ENCODE assay signal across 13 cellular contexts in genomic region chr19:16365300-16365996, GRCh38. TPM values are rescaled to one million over a fixed set of nuclear protein-coding genes. Genes with fewer than 3 reads are reported as not detected.
DNase-seq lines count a peak whose midpoint lies in the region; ATAC-seq and TF ChIP-seq lines count a peak whose summit lies in the region.
"Had no signal": no experiment of that assay in that cellular context is flagged by ENCODE, and none has a peak within 500 bp of the region (broad histone marks: within the 10 kb centered on the region; RNA-seq: fewer than 3 reads in every experiment).

No MANE protein-coding gene starts in this region.

- no peaks in the 10 kb centered on the region for H4K20me1 ChIP-seq in SK-N-SH (ENCODE audit: insufficient read depth)

- H3K36me3 Mint-ChIP-seq in activated CD8-positive, alpha-beta T cell treated with anti-CD3 and anti-CD28 coated beads for 36 hours (ENCODE audit: low read depth) = peaks cover 8% of the 10 kb centered on the region
- H3K36me3 Mint-ChIP-seq in naive thymus-derived CD4-positive, alpha-beta T cell = peaks cover 0 to 13% (median 0%) of the 10 kb centered on the region in 5 donors

- H3K4me3 Mint-ChIP-seq in activated CD8-positive, alpha-beta T cell treated with anti-CD3 and anti-CD28 coated beads for 36 hours = no peak overlapping the region
- peak overlapping the region in 8 of 10 donors; percentile 53 to 89 (median 67) for H3K4me3 Mint-ChIP-seq in naive thymus-derived CD4-positive, alpha-beta T cell
- H3K4me3 Mint-ChIP-seq: effector memory CD8-positive, alpha-beta T cell had no signal

- H3K9me3 Mint-ChIP-seq in activated CD8-positive, alpha-beta T cell treated with anti-CD3 and anti-CD28 coated beads for 36 hours = no peaks in the 10 kb centered on the region
- H3K9me3 Mint-ChIP-seq in naive thymus-derived CD4-positive, alpha-beta T cell = peaks cover 0 to 5% (median 0%) of the 10 kb centered on the region in 11 donors
- H3K9me3 Mint-ChIP-seq: effector memory CD8-positive, alpha-beta T cell had no signal

- no peak overlapping the region for H3K4me2 ChIP-seq in SK-N-SH

- H3K36me3 ChIP-seq in naive thymus-derived CD4-positive, alpha-beta T cell (ENCODE audit: control insufficient read depth in 2 of 3, insufficient read depth in 3 of 3, low read length in 3 of 3) = no peaks in the 10 kb centered on the region
- H3K36me3 ChIP-seq in SK-N-SH (replicated peaks in 1 of 2; ENCODE audit: control insufficient read depth in 1 of 2, insufficient read depth in 2 of 2, low read length in 1 of 2) = peaks cover 2 to 3% of the 10 kb centered on the region in 2 experiments

- peaks cover 54% of the 10 kb centered on the region for H3K4me1 Mint-ChIP-seq in activated CD8-positive, alpha-beta T cell treated with anti-CD3 and anti-CD28 coated beads for 36 hours (ENCODE audit: low read depth)
- peaks cover 41 to 74% (median 61%) of the 10 kb centered on the region in 7 donors for H3K4me1 Mint-ChIP-seq in naive thymus-derived CD4-positive, alpha-beta T cell

- TF ChIP-seq RAD21 in SK-N-SH (IDR thresholded peaks at IDR 0.05; ENCODE audit: low read length) = no peak

- CTCF ChIA-PET in activated CD8-positive, alpha-beta T cell treated with anti-CD3 and anti-CD28 coated beads for 36 hours (lab: Charles Lee) = interaction anchor here (1.0 to 2.4 kb wide), 7 partner anchors 11 to 38 kb away, joined by 3 to 10 read pairs (median 5); no protein-coding TSS in a partner anchor
- CTCF ChIA-PET in naive thymus-derived CD4-positive, alpha-beta T cell (lab: Charles Lee) = interaction anchor here (0.9 to 10.6 kb wide), 6 partner anchors 17 to 36 kb away, joined by 3 to 159 read pairs (median 6); no protein-coding TSS in a partner anchor
- CTCF ChIA-PET in SK-N-SH (lab: Yijun Ruan, JAX) = interaction anchor here (0.9 to 1.0 kb wide), 2 partner anchors 17 to 21 kb away, joined by 3 to 4 read pairs; no protein-coding TSS in a partner anchor

- H3K27ac ChIP-seq in naive thymus-derived CD4-positive, alpha-beta T cell (ENCODE audit: low read depth, low read length) = peak overlapping the region; percentile 99
- no peak overlapping the region for H3K27ac ChIP-seq in SK-N-SH (ENCODE audit: low read depth in 2 of 2, low read length in 1 of 2)

- TF ChIP-seq EP300 in SK-N-SH (IDR thresholded peaks at IDR 0.05; ENCODE audit: borderline replicate concordance in 1 of 2, low read depth in 1 of 2, low read length in 1 of 2) = no peak

- no peaks in the 10 kb centered on the region for H3K9me2 ChIP-seq in SK-N-SH

- no peak for ATAC-seq in left ventricle myocardium superior
- ATAC-seq in Right ventricle myocardium superior (ENCODE audit: poor library complexity) = no peak
- no peak for ATAC-seq in activated CD8-positive, alpha-beta T cell treated with anti-CD3 and anti-CD28 coated beads for 36 hours
- no peak for ATAC-seq in naive thymus-derived CD4-positive, alpha-beta T cell
- no peak for ATAC-seq in HG02981 (IDR thresholded peaks at IDR 0.05; ENCODE audit: unreplicated experiment)
- ATAC-seq in HG03045 (IDR thresholded peaks at IDR 0.05; ENCODE audit: unreplicated experiment) = no peak
- ATAC-seq: activated CD4-positive, alpha-beta T cell treated with anti-CD3 and anti-CD28 coated beads for 36 hours had no signal

- no peak overlapping the region for H2AFZ ChIP-seq in SK-N-SH (ENCODE audit: low read depth)

- no peak overlapping the region for H3K9ac ChIP-seq in SK-N-SH

- H3K27ac Mint-ChIP-seq in activated CD8-positive, alpha-beta T cell treated with anti-CD3 and anti-CD28 coated beads for 36 hours = no peak overlapping the region
- no peak overlapping the region for H3K27ac Mint-ChIP-seq in naive thymus-derived CD4-positive, alpha-beta T cell
- H3K27ac Mint-ChIP-seq: activated CD4-positive, alpha-beta T cell treated with anti-CD3 and anti-CD28 coated beads for 36 hours; effector memory CD8-positive, alpha-beta T cell had no signal

- POLR2A ChIA-PET in activated CD8-positive, alpha-beta T cell treated with anti-CD3 and anti-CD28 coated beads for 36 hours (lab: Charles Lee) = interaction anchor here (1.0 to 2.6 kb wide), 5 partner anchors 23 to 120 kb away, joined by 3 to 13 read pairs (median 6); no protein-coding TSS in a partner anchor
- POLR2A ChIA-PET in naive thymus-derived CD4-positive, alpha-beta T cell (lab: Charles Lee) = interaction anchor here (0.6 to 35.0 kb wide), 9 partner anchors 3 to 1859 kb away, joined by 3 to 4370 read pairs (median 10); partner anchors contain the start of gene KLF2
- POLR2A ChIA-PET in SK-N-SH (lab: Yijun Ruan, JAX) = no interaction called here

- H3K4me3 ChIP-seq in naive thymus-derived CD4-positive, alpha-beta T cell (ENCODE audit: low read length) = peak overlapping the region; percentile 71
- no peak overlapping the region for H3K4me3 ChIP-seq in SK-N-SH (ENCODE audit: low read depth in 2 of 2, low read length in 1 of 2)

- TF ChIP-seq CTCF in activated CD8-positive, alpha-beta T cell treated with anti-CD3 and anti-CD28 coated beads for 36 hours (IDR thresholded peaks at IDR 0.05) = no peak
- no peak for TF ChIP-seq CTCF in SK-N-SH (IDR thresholded peaks at IDR 0.05)

- no peaks in the 10 kb centered on the region for H3K27me3 ChIP-seq in naive thymus-derived CD4-positive, alpha-beta T cell (ENCODE audit: control insufficient read depth in 2 of 2, insufficient read depth in 2 of 2, low read length in 2 of 2)
- H3K27me3 ChIP-seq in SK-N-SH (ENCODE audit: insufficient read depth) = no peaks in the 10 kb centered on the region

- WGBS in SK-N-SH (ENCODE audit: low lambda C conversion rate) = 91% methylated on average over 11 of the region's 12 CpGs

- intact Hi-C loops in left ventricle myocardium superior (cut with micrococcal nuclease) = no loop called here
- intact Hi-C loops in Right ventricle myocardium superior (cut with DNase I) = no loop called here
- intact Hi-C loops in activated CD8-positive, alpha-beta T cell treated with anti-CD3 and anti-CD28 coated beads for 36 hours (cut with micrococcal nuclease) = no loop called here
- intact Hi-C loops in naive thymus-derived CD4-positive, alpha-beta T cell (cut with micrococcal nuclease) = loop anchor here in 1 of 2 donors (5.0 kb wide), 1 partner anchor 288 kb away; the partner anchor contains the start of gene TPM4

- no peaks in the 10 kb centered on the region for H3F3A ChIP-seq in SK-N-SH (replicated peaks; ENCODE audit: insufficient read depth)

- peaks cover 82 to 90% of the 10 kb centered on the region in 2 donors for H3K4me1 ChIP-seq in naive thymus-derived CD4-positive, alpha-beta T cell (ENCODE audit: control insufficient read depth in 2 of 2, insufficient read depth in 2 of 2, low read length in 2 of 2)
- no peaks in the 10 kb centered on the region for H3K4me1 ChIP-seq in SK-N-SH (ENCODE audit: control insufficient read depth in 1 of 2, insufficient read depth in 2 of 2, low read depth in 1 of 2, low read length in 1 of 2)

- no peaks in the 10 kb centered on the region for H3K79me2 ChIP-seq in SK-N-SH (ENCODE audit: insufficient read depth)

- H3K27me3 Mint-ChIP-seq in activated CD8-positive, alpha-beta T cell treated with anti-CD3 and anti-CD28 coated beads for 36 hours = peaks cover 18% of the 10 kb centered on the region
- H3K27me3 Mint-ChIP-seq in naive thymus-derived CD4-positive, alpha-beta T cell = peaks cover 0 to 13% (median 0%) of the 10 kb centered on the region in 5 donors
- H3K27me3 Mint-ChIP-seq: effector memory CD8-positive, alpha-beta T cell had no signal

- DNase-seq in left ventricle myocardium superior (peak; percentile 17), Right ventricle myocardium superior (no peak), SK-N-SH (no peak)
- peak; percentile 1 for DNase-seq in activated CD8-positive, alpha-beta T cell treated with anti-CD3 and anti-CD28 coated beads for 36 hours
- DNase-seq in naive thymus-derived CD4-positive, alpha-beta T cell = peak in 1 of 9 donors; percentile 13
- DNase-seq in effector CD4-positive, alpha-beta T cell = no peak
- DNase-seq: activated CD4-positive, alpha-beta T cell treated with anti-CD3 and anti-CD28 coated beads for 36 hours; activated gamma-delta T cell treated with Interleukin-2 at 50 U/mL for 16 hours; DMS79 treated with DMSO at 0.1 percent for 48 hours; NCI-H2171 had no signal

- H3K9me3 ChIP-seq in naive thymus-derived CD4-positive, alpha-beta T cell (ENCODE audit: control insufficient read depth in 2 of 3, low read length in 3 of 3) = no peaks in the 10 kb centered on the region
- no peaks in the 10 kb centered on the region for H3K9me3 ChIP-seq in SK-N-SH

TF ChIP-seq in SK-N-SH, 30 proteins besides CTCF, POLR2A, EP300 and RAD21 (continues in another document):
- TF ChIP-seq YY1 (IDR thresholded peaks at IDR 0.05; ENCODE audit: low read depth) = no peak
- TF ChIP-seq, protein P1, sequence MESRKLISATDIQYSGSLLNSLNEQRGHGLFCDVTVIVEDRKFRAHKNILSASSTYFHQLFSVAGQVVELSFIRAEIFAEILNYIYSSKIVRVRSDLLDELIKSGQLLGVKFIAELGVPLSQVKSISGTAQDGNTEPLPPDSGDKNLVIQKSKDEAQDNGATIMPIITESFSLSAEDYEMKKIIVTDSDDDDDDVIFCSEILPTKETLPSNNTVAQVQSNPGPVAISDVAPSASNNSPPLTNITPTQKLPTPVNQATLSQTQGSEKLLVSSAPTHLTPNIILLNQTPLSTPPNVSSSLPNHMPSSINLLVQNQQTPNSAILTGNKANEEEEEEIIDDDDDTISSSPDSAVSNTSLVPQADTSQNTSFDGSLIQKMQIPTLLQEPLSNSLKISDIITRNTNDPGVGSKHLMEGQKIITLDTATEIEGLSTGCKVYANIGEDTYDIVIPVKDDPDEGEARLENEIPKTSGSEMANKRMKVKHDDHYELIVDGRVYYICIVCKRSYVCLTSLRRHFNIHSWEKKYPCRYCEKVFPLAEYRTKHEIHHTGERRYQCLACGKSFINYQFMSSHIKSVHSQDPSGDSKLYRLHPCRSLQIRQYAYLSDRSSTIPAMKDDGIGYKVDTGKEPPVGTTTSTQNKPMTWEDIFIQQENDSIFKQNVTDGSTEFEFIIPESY (IDR thresholded peaks at IDR 0.05; ENCODE audit: borderline replicate concordance, low read depth) = no peak
- no peak for TF ChIP-seq MXI1 (IDR thresholded peaks at IDR 0.05; ENCODE audit: low read depth, low read length)
- TF ChIP-seq, protein P2, sequence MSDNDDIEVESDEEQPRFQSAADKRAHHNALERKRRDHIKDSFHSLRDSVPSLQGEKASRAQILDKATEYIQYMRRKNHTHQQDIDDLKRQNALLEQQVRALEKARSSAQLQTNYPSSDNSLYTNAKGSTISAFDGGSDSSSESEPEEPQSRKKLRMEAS (IDR thresholded peaks at IDR 0.05; ENCODE audit: low read depth) = no peak
- TF ChIP-seq RXRA (IDR thresholded peaks at IDR 0.05; ENCODE audit: borderline replicate concordance, low read depth) = no peak

RNA-seq across cellular contexts. Expression of gene KLF2, which starts 40.8 kb away (rescaled TPM):
- 72.1 TPM for total RNA-seq in left ventricle myocardium superior
- total RNA-seq in Right ventricle myocardium superior = 67.6 TPM
- total RNA-seq in activated CD8-positive, alpha-beta T cell treated with anti-CD3 and anti-CD28 coated beads for 36 hours = 1 to 10 TPM in 1 of 2 experiments, under 1 TPM in 1; 0.94 to 1.0 TPM
- 100 to 1,000 TPM; 195 to 630 (median 466) TPM for total RNA-seq in naive thymus-derived CD4-positive, alpha-beta T cell
- 100 to 1,000 TPM; 119 to 149 TPM for polyA plus RNA-seq in naive thymus-derived CD4-positive, alpha-beta T cell
- 2.8 and 6.9 TPM in 2 replicates for polyA plus RNA-seq in SK-N-SH (2012; rRNA removed)
- polyA plus RNA-seq in SK-N-SH (2012; cell fraction: cytosol; rRNA removed) = 3.7 and 6.6 TPM in 2 replicates
- 18.9 and 48.1 TPM in 2 replicates for polyA plus RNA-seq in SK-N-SH (2012; cell fraction: nucleus; rRNA removed)

Comparison
In these comparisons a context has a peak if more than half of its experiments do, and no peak if none do; other contexts are left out.
1. DNase-seq: peak in left ventricle myocardium superior (single experiment) and activated CD8-positive, alpha-beta T cell treated with anti-CD3 and anti-CD28 coated beads for 36 hours (single experiment); none in Right ventricle myocardium superior (single experiment), SK-N-SH (single experiment) and effector CD4-positive, alpha-beta T cell (single experiment).
2. RNA of gene KLF2, which starts 40.8 kb away (total RNA-seq): 195 to 630 TPM in naive thymus-derived CD4-positive, alpha-beta T cell, 72.1 TPM in left ventricle myocardium superior (single experiment) and 67.6 TPM in Right ventricle myocardium superior (single experiment); 0.94 to 1.0 TPM in activated CD8-positive, alpha-beta T cell treated with anti-CD3 and anti-CD28 coated beads for 36 hours; every median in the first group is over 10 times any median in the second.